In the genomic region with DNA sequence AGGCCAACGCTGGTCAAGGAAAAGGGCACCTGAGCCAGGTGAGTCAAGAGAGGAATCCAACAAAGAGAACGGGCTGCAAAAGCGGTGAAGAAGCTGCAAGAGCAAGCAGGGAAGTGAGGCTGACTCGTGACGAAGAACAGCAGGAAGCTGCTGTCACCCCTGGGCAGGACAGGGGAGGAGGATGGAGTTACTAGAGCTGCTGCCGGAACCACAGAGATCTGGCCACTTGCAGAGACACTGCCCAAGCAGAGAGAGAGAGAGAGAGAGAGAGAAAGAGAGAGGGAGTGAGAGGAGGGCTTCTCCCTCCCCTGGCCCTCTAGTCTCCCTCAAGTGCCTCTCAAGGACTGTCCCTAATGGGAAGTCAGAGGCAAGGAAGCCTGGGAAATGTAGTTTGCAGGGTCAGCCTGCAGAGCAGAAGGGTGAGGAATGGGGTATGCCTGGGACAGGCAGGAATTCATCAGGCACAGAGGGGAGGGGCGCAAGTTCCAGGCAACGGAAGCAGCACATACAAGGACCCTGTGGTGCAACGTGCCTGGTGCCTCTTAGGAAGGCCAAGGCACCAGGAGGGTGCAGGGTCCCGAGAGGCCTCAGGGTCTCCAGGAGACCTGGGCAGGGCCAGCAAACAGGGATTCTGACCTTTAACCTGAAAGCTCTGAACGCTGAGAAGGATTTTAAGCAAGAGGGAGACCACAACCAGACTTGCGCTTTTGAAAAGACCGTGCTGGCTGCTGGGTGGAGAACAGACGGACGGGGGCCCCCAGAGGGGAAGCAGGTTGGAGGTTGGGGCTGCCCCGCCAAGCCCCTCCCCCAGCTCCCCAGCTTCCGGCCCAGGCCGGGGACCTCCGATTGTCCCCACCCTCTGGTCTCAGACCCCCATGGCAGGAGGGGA, we compare ENCODE assay signal across 1 cellular context.
TF ChIP-seq lines count a peak whose summit lies in the region.

No MANE protein-coding gene starts in this region.

TF ChIP-seq in K562, 482 proteins besides CTCF, POLR2A, EP300 and RAD21 (continued from another document and continues in another):
- TF ChIP-seq, protein P1, sequence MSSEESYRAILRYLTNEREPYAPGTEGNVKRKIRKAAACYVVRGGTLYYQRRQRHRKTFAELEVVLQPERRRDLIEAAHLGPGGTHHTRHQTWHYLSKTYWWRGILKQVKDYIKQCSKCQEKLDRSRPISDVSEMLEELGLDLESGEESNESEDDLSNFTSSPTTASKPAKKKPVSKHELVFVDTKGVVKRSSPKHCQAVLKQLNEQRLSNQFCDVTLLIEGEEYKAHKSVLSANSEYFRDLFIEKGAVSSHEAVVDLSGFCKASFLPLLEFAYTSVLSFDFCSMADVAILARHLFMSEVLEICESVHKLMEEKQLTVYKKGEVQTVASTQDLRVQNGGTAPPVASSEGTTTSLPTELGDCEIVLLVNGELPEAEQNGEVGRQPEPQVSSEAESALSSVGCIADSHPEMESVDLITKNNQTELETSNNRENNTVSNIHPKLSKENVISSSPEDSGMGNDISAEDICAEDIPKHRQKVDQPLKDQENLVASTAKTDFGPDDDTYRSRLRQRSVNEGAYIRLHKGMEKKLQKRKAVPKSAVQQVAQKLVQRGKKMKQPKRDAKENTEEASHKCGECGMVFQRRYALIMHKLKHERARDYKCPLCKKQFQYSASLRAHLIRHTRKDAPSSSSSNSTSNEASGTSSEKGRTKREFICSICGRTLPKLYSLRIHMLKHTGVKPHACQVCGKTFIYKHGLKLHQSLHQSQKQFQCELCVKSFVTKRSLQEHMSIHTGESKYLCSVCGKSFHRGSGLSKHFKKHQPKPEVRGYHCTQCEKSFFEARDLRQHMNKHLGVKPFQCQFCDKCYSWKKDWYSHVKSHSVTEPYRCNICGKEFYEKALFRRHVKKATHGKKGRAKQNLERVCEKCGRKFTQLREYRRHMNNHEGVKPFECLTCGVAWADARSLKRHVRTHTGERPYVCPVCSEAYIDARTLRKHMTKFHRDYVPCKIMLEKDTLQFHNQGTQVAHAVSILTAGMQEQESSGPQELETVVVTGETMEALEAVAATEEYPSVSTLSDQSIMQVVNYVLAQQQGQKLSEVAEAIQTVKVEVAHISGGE (CRISPR knock-in tag; IDR thresholded peaks at IDR 0.05), result 0 out of 6 replicates have a peak, but pooled peaks of 1 of the 3 experiments have one; percentile 29
- no peak for TF ChIP-seq ZNF57 (CRISPR knock-in tag; IDR thresholded peaks at IDR 0.05)
- TF ChIP-seq ATF6 (CRISPR knock-in tag; IDR thresholded peaks at IDR 0.05), result no peak
- TF ChIP-seq, protein P2, sequence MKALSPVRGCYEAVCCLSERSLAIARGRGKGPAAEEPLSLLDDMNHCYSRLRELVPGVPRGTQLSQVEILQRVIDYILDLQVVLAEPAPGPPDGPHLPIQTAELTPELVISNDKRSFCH (CRISPR knock-in tag; IDR thresholded peaks at IDR 0.05), result no peak
- TF ChIP-seq, protein P2 (tag; IDR thresholded peaks at IDR 0.05), result no peak
- TF ChIP-seq, protein P3, sequence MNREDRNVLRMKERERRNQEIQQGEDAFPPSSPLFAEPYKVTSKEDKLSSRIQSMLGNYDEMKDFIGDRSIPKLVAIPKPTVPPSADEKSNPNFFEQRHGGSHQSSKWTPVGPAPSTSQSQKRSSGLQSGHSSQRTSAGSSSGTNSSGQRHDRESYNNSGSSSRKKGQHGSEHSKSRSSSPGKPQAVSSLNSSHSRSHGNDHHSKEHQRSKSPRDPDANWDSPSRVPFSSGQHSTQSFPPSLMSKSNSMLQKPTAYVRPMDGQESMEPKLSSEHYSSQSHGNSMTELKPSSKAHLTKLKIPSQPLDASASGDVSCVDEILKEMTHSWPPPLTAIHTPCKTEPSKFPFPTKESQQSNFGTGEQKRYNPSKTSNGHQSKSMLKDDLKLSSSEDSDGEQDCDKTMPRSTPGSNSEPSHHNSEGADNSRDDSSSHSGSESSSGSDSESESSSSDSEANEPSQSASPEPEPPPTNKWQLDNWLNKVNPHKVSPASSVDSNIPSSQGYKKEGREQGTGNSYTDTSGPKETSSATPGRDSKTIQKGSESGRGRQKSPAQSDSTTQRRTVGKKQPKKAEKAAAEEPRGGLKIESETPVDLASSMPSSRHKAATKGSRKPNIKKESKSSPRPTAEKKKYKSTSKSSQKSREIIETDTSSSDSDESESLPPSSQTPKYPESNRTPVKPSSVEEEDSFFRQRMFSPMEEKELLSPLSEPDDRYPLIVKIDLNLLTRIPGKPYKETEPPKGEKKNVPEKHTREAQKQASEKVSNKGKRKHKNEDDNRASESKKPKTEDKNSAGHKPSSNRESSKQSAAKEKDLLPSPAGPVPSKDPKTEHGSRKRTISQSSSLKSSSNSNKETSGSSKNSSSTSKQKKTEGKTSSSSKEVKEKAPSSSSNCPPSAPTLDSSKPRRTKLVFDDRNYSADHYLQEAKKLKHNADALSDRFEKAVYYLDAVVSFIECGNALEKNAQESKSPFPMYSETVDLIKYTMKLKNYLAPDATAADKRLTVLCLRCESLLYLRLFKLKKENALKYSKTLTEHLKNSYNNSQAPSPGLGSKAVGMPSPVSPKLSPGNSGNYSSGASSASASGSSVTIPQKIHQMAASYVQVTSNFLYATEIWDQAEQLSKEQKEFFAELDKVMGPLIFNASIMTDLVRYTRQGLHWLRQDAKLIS (CRISPR knock-in tag; IDR thresholded peaks at IDR 0.05), result no peak
- peak in 1 of 2 experiments; percentile 85 for TF ChIP-seq AFF1 (IDR thresholded peaks at IDR 0.05; ENCODE audit: low read depth in 1 of 2, partially characterized antibody in 2 of 2)
- no peak for TF ChIP-seq MTA2 (IDR thresholded peaks at IDR 0.05; ENCODE audit: low read depth)
- TF ChIP-seq SIN3B (IDR thresholded peaks at IDR 0.05; ENCODE audit: low read depth), result no peak
- no peak for TF ChIP-seq ZBTB8A (IDR thresholded peaks at IDR 0.05; ENCODE audit: partially characterized antibody)
- TF ChIP-seq ZNF174 (CRISPR knock-in tag; IDR thresholded peaks at IDR 0.05), result no peak
- TF ChIP-seq ETS2 (tag; IDR thresholded peaks at IDR 0.05; ENCODE audit: borderline replicate concordance, poor library complexity, severe bottlenecking), result no peak
- TF ChIP-seq MED1 (CRISPR knock-in tag; IDR thresholded peaks at IDR 0.05; ENCODE audit: borderline replicate concordance), result no peak
- TF ChIP-seq NR2C2 (CRISPR knock-in tag; IDR thresholded peaks at IDR 0.05), result no peak
- peak; percentile 62 for TF ChIP-seq NR2C2 (tag; IDR thresholded peaks at IDR 0.05)
- no peak for TF ChIP-seq FOXM1 (IDR thresholded peaks at IDR 0.05; ENCODE audit: low read depth)
- no peak for TF ChIP-seq FOXM1 (CRISPR knock-in tag; IDR thresholded peaks at IDR 0.05; ENCODE audit: low read depth)
- TF ChIP-seq KDM5B (IDR thresholded peaks at IDR 0.05; ENCODE audit: insufficient replicate concordance, low read depth, low read length), result no peak
- no peak for TF ChIP-seq BCOR (IDR thresholded peaks at IDR 0.05)
- no peak for TF ChIP-seq SMAD3 (CRISPR knock-in tag; conservative IDR thresholded peaks at IDR 0.05)
- no peak for TF ChIP-seq PHB (CRISPR knock-in tag; IDR thresholded peaks at IDR 0.05)
- no peak for TF ChIP-seq MTF1 (CRISPR knock-in tag; IDR thresholded peaks at IDR 0.05; ENCODE audit: borderline replicate concordance)
- no peak for TF ChIP-seq ZNF644 (tag; IDR thresholded peaks at IDR 0.05; ENCODE audit: low read depth)
- TF ChIP-seq IFI16 (CRISPR knock-in tag; IDR thresholded peaks at IDR 0.05), result no peak
- no peak for TF ChIP-seq SRSF9 (IDR thresholded peaks at IDR 0.05; ENCODE audit: borderline replicate concordance, low read depth, low read length)
- TF ChIP-seq GABPA (tag; conservative IDR thresholded peaks at IDR 0.05; ENCODE audit: low read depth), result peak; percentile 77
- TF ChIP-seq ZMIZ1 (IDR thresholded peaks at IDR 0.05; ENCODE audit: low read depth in 2 of 2, low read length in 2 of 2), result no peak
- TF ChIP-seq ZC3H11A (IDR thresholded peaks at IDR 0.05; ENCODE audit: low read depth, low read length), result no peak
- TF ChIP-seq SIRT6 (IDR thresholded peaks at IDR 0.05; ENCODE audit: low read depth, low read length), result no peak
- no peak for TF ChIP-seq TAL1 (IDR thresholded peaks at IDR 0.05)
